ENCODE assay signal across 19 cellular contexts in genomic region chr1:8764301-8764937, GRCh38. TPM values are rescaled to one million over a fixed set of nuclear protein-coding genes. Genes with fewer than 3 reads are reported as not detected.
DNase-seq lines count a peak whose midpoint lies in the region; ATAC-seq, FAIRE-seq and TF ChIP-seq lines count a peak whose summit lies in the region.
"Had no signal": no experiment of that assay in that cellular context is flagged by ENCODE, and none has a peak within 500 bp of the region (broad histone marks: within the 10 kb centered on the region; RNA-seq: fewer than 3 reads in every experiment).

No MANE protein-coding gene starts in this region.

- no peak for DNase-seq in CD4-positive, CD25-positive, alpha-beta regulatory T cell
- no peak for DNase-seq in GM19239 (ENCODE audit: insufficient read length, low spot score)
- peak; percentile 90 for DNase-seq in NAMALWA (ENCODE audit: low spot score)
- DNase-seq in memory B cell (ENCODE audit: low spot score in 2 of 2), result no peak
- no peak for DNase-seq in right atrium auricular region (ENCODE audit: low spot score)
- DNase-seq: activated CD4-positive, alpha-beta T cell treated with anti-CD3 and anti-CD28 coated beads, Interleukin-2, amount 10 ng/mL, durations not matched to agents 24 days and 14 days; activated naive CD4-positive, alpha-beta T cell treated with Interleukin-2 at 50 U/mL for 16 hours; hypothalamus; left cardiac atrium; NCI-H1694; NCI-H345; posterior cingulate gyrus; stimulated activated naive CD4-positive, alpha-beta T cell treated with Interleukin-2 at 50 U/mL for 16 hours; T-helper 9 cell had no signal

- no peaks in the 10 kb centered on the region for H3K27me3 ChIP-seq in CD4-positive, CD25-positive, alpha-beta regulatory T cell (ENCODE audit: control insufficient read depth, insufficient read depth, low read length)
- no peaks in the 10 kb centered on the region for H3K27me3 ChIP-seq in right atrium auricular region
- H3K27me3 ChIP-seq: breast epithelium had no signal

- no peaks in the 10 kb centered on the region for H3K9me3 ChIP-seq in CD4-positive, CD25-positive, alpha-beta regulatory T cell (ENCODE audit: control insufficient read depth in 2 of 2, low read length in 2 of 2)
- H3K9me3 ChIP-seq in right atrium auricular region, result no peaks in the 10 kb centered on the region
- H3K9me3 ChIP-seq: breast epithelium had no signal

- H3K27ac ChIP-seq in CD4-positive, CD25-positive, alpha-beta regulatory T cell (ENCODE audit: insufficient read depth, low read length, poor library complexity, severe bottlenecking), result no peak overlapping the region
- no peak overlapping the region for H3K27ac ChIP-seq in right atrium auricular region
- H3K27ac ChIP-seq: breast epithelium had no signal

- H3K27me3 Mint-ChIP-seq in CD4-positive, CD25-positive, alpha-beta regulatory T cell, result no peaks in the 10 kb centered on the region
- no peaks in the 10 kb centered on the region for H3K27me3 Mint-ChIP-seq in memory B cell
- H3K27me3 Mint-ChIP-seq: activated CD4-positive, alpha-beta T cell treated with anti-CD3 and anti-CD28 coated beads, Interleukin-2, amount 10 ng/mL, durations not matched to agents 24 days and 14 days had no signal

- no peak overlapping the region for H3K4me3 Mint-ChIP-seq in CD4-positive, CD25-positive, alpha-beta regulatory T cell
- peak overlapping the region; percentile 9 for H3K4me3 Mint-ChIP-seq in memory B cell
- H3K4me3 Mint-ChIP-seq: activated CD4-positive, alpha-beta T cell treated with anti-CD3 and anti-CD28 coated beads, Interleukin-2, amount 10 ng/mL, durations not matched to agents 24 days and 14 days had no signal

- H3K9me3 Mint-ChIP-seq in CD4-positive, CD25-positive, alpha-beta regulatory T cell, result peaks cover 0 to 2% (median 0%) of the 10 kb centered on the region in 7 donors
- no peaks in the 10 kb centered on the region for H3K9me3 Mint-ChIP-seq in memory B cell
- H3K9me3 Mint-ChIP-seq: activated CD4-positive, alpha-beta T cell treated with anti-CD3 and anti-CD28 coated beads, Interleukin-2, amount 10 ng/mL, durations not matched to agents 24 days and 14 days had no signal

- H3K36me3 Mint-ChIP-seq in CD4-positive, CD25-positive, alpha-beta regulatory T cell, result peaks cover 12% of the 10 kb centered on the region
- H3K36me3 Mint-ChIP-seq in memory B cell, result peaks cover 13% of the 10 kb centered on the region

- no peak for ATAC-seq in CD4-positive, CD25-positive, alpha-beta regulatory T cell (ENCODE audit: low read depth in 2 of 2)
- ATAC-seq in memory B cell (ENCODE audit: low read depth) (peak; percentile 76), GM19455 (IDR thresholded peaks at IDR 0.05; ENCODE audit: unreplicated experiment) (no peak), HG03469 (IDR thresholded peaks at IDR 0.05; ENCODE audit: unreplicated experiment) (no peak), GM18858 (IDR thresholded peaks at IDR 0.05; ENCODE audit: unreplicated experiment) (no peak)

- no peak for TF ChIP-seq CTCF in right atrium auricular region (IDR thresholded peaks at IDR 0.05)

- no peaks in the 10 kb centered on the region for H3K36me3 ChIP-seq in CD4-positive, CD25-positive, alpha-beta regulatory T cell (ENCODE audit: control insufficient read depth, insufficient read depth, low read length)
- no peaks in the 10 kb centered on the region for H3K36me3 ChIP-seq in right atrium auricular region
- H3K36me3 ChIP-seq: breast epithelium had no signal

- no peaks in the 10 kb centered on the region for H3K4me1 ChIP-seq in CD4-positive, CD25-positive, alpha-beta regulatory T cell (ENCODE audit: control insufficient read depth, insufficient read depth, low read length, poor library complexity, severe bottlenecking)
- peaks cover 0 to 12% of the 10 kb centered on the region in 2 donors for H3K4me1 ChIP-seq in right atrium auricular region

- peaks cover 0 to 20% (median 11%) of the 10 kb centered on the region in 4 donors for H3K4me1 Mint-ChIP-seq in CD4-positive, CD25-positive, alpha-beta regulatory T cell
- H3K4me1 Mint-ChIP-seq in memory B cell, result peaks cover 23% of the 10 kb centered on the region

- peak overlapping the region; percentile 5 to 62 (median 14) for H3K27ac Mint-ChIP-seq in CD4-positive, CD25-positive, alpha-beta regulatory T cell
- peak overlapping the region; percentile 21 for H3K27ac Mint-ChIP-seq in memory B cell
- H3K27ac Mint-ChIP-seq: activated CD4-positive, alpha-beta T cell treated with anti-CD3 and anti-CD28 coated beads, Interleukin-2, amount 10 ng/mL, durations not matched to agents 24 days and 14 days had no signal

- H3K4me3 ChIP-seq in CD4-positive, CD25-positive, alpha-beta regulatory T cell (ENCODE audit: low read depth, low read length), result no peak overlapping the region
- no peak overlapping the region for H3K4me3 ChIP-seq in right atrium auricular region
- H3K4me3 ChIP-seq: breast epithelium had no signal

- peak; percentile 33 for FAIRE-seq in GM19239 (lab: Jason Lieb, UNC)
- FAIRE-seq: D721Med had no signal

RNA-seq across cellular contexts. Expression of gene RERE, which starts 53.0 kb away (rescaled TPM):
- 127 TPM for total RNA-seq in CD4-positive, CD25-positive, alpha-beta regulatory T cell
- polyA plus RNA-seq in CD4-positive, CD25-positive, alpha-beta regulatory T cell, result 1 to 10 TPM; 3.1 to 5.8 (median 4.9) TPM
- 100 to 1,000 TPM in 1 of 2 donors, 10 to 100 TPM in 1; 99.8 to 125 TPM for total RNA-seq in right atrium auricular region
